In the genomic region with DNA sequence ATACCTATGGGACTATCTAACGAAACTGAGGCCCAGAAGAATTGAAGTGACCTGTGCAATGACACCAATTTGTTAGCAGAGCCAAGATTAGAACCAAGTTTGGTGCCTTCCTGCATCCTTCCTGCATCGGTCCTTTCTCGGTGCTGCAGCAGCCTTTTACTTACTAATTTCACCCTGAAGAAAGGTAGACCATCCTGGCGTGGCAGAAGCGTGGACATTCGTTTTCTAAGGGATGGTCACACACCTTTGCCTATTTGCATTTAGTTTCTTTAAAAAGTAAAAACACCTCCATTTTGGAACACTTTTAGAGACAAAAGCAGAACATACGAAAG, we compare ENCODE assay signal across 1 cellular context.
TF ChIP-seq lines count a peak whose summit lies in the region.

No MANE protein-coding gene starts in this region.

TF ChIP-seq in GM12878, 131 proteins besides CTCF, POLR2A, EP300 and RAD21:
- no peak for TF ChIP-seq ZBTB40 (IDR thresholded peaks at IDR 0.05; ENCODE audit: borderline replicate concordance)
- TF ChIP-seq ESRRA (IDR thresholded peaks at IDR 0.05; ENCODE audit: low read length): no peak
- TF ChIP-seq IRF4 (IDR thresholded peaks at IDR 0.05; ENCODE audit: low read depth, low read length): no peak
- TF ChIP-seq MEF2A (IDR thresholded peaks at IDR 0.05; ENCODE audit: insufficient read depth, low read depth, low read length): no peak
- TF ChIP-seq CUX1 (IDR thresholded peaks at IDR 0.05; ENCODE audit: insufficient replicate concordance, low read depth, low read length): no peak
- TF ChIP-seq POLR2AphosphoS2 (IDR thresholded peaks at IDR 0.05; ENCODE audit: low read depth, low read length): no peak
- TF ChIP-seq MEF2B (IDR thresholded peaks at IDR 0.05; ENCODE audit: partially characterized antibody, poor library complexity, severe bottlenecking): no peak
- no peak for TF ChIP-seq ZNF217 (IDR thresholded peaks at IDR 0.05)
- TF ChIP-seq PAX8 (IDR thresholded peaks at IDR 0.05): no peak
- no peak for TF ChIP-seq ZNF24 (IDR thresholded peaks at IDR 0.05)
- TF ChIP-seq EZH2 (IDR thresholded peaks at IDR 0.05; ENCODE audit: borderline replicate concordance, control insufficient read depth, low read depth, low read length): no peak
- TF ChIP-seq WRNIP1 (IDR thresholded peaks at IDR 0.05; ENCODE audit: borderline replicate concordance, low read depth, low read length): 0 out of 2 replicates have a peak, but pooled peaks have one; percentile 30
- TF ChIP-seq BACH1 (IDR thresholded peaks at IDR 0.05; ENCODE audit: borderline replicate concordance): peak; percentile 18; the same call in 1 of the 2 replicates
- TF ChIP-seq YY1 (IDR thresholded peaks at IDR 0.05; ENCODE audit: low read depth, low read length): 0 out of 2 replicates have a peak, but pooled peaks have one; percentile 42
- TF ChIP-seq KAT2A (conservative IDR thresholded peaks at IDR 0.05; ENCODE audit: control insufficient read depth, low read depth, low read length): no peak
